ENCODE assay signal across 19 cellular contexts in genomic region chr4:123114084-123114914, GRCh38.
"Had no signal": no experiment of that assay in that cellular context is flagged by ENCODE, and none has a peak within 500 bp of the region (broad histone marks: within the 10 kb centered on the region; RNA-seq: fewer than 3 reads in every experiment).

No MANE protein-coding gene starts in this region.

- H3K27me3 Mint-ChIP-seq: activated CD4-positive, alpha-beta memory T cell treated with anti-CD3 and anti-CD28 coated beads for 36 hours; brain; dendritic cell treated with granulocyte-macrophage colony-stimulating factor and Interleukin-4, amounts not matched to agents 40 ng/mL and 50 ng/mL, for 4 days; memory B cell; T-helper 17 cell had no signal

- H3K36me3 ChIP-seq: upper lobe of left lung had no signal

- H3K9me3 ChIP-seq: upper lobe of left lung had no signal

- H3K27ac Mint-ChIP-seq: activated CD4-positive, alpha-beta memory T cell treated with anti-CD3 and anti-CD28 coated beads for 36 hours; brain; dendritic cell treated with granulocyte-macrophage colony-stimulating factor and Interleukin-4, amounts not matched to agents 40 ng/mL and 50 ng/mL, for 4 days; memory B cell; T-helper 17 cell had no signal

- H3K4me3 ChIP-seq: upper lobe of left lung had no signal

- DNase-seq: activated CD4-positive, alpha-beta memory T cell treated with anti-CD3 and anti-CD28 coated beads for 36 hours; activated CD4-positive, alpha-beta T cell treated with anti-CD3 and anti-CD28 coated beads for 48 hours; activated gamma-delta T cell; activated naive CD4-positive, alpha-beta T cell treated with anti-CD3 and anti-CD28 coated beads, Interleukin-2, amount 50 U/mL, for 16 hours; activated T-cell treated with anti-CD3 and anti-CD28 coated beads for 4 hours; caudate nucleus; effector CD8-positive, alpha-beta T cell; erythroblast; foreskin fibroblast; hippocampal formation; occipital lobe; stimulated activated CD4-positive, alpha-beta T cell treated with anti-CD3 and anti-CD28 coated beads, Interleukin-4, amount 100 ng/mL, for 24 hours; stimulated activated naive CD8-positive, alpha-beta T cell treated with anti-CD3 and anti-CD28 coated beads, Interleukin-15, Interleukin-2, amounts not matched to agents 100 U/mL and 50 U/mL, for 24 hours; SW 1271; T-helper 17 cell had no signal

- H3K4me3 Mint-ChIP-seq: activated CD4-positive, alpha-beta memory T cell treated with anti-CD3 and anti-CD28 coated beads for 36 hours; brain; dendritic cell treated with granulocyte-macrophage colony-stimulating factor and Interleukin-4, amounts not matched to agents 40 ng/mL and 50 ng/mL, for 4 days; memory B cell; T-helper 17 cell had no signal

- ATAC-seq: stimulated activated naive CD8-positive, alpha-beta T cell treated with anti-CD3 and anti-CD28 coated beads, Interleukin-15, Interleukin-2, amounts not matched to agents 100 U/mL and 50 U/mL, for 24 hours; T-helper 17 cell had no signal

- H3K27ac ChIP-seq: upper lobe of left lung had no signal

- H3K9me3 Mint-ChIP-seq: activated CD4-positive, alpha-beta memory T cell treated with anti-CD3 and anti-CD28 coated beads for 36 hours; memory B cell had no signal

- H3K27me3 ChIP-seq: upper lobe of left lung had no signal

- H3K4me1 Mint-ChIP-seq: memory B cell, T-helper 17 cell had no signal
